ENCODE assay signal across 11 cellular contexts in the genomic region with DNA sequence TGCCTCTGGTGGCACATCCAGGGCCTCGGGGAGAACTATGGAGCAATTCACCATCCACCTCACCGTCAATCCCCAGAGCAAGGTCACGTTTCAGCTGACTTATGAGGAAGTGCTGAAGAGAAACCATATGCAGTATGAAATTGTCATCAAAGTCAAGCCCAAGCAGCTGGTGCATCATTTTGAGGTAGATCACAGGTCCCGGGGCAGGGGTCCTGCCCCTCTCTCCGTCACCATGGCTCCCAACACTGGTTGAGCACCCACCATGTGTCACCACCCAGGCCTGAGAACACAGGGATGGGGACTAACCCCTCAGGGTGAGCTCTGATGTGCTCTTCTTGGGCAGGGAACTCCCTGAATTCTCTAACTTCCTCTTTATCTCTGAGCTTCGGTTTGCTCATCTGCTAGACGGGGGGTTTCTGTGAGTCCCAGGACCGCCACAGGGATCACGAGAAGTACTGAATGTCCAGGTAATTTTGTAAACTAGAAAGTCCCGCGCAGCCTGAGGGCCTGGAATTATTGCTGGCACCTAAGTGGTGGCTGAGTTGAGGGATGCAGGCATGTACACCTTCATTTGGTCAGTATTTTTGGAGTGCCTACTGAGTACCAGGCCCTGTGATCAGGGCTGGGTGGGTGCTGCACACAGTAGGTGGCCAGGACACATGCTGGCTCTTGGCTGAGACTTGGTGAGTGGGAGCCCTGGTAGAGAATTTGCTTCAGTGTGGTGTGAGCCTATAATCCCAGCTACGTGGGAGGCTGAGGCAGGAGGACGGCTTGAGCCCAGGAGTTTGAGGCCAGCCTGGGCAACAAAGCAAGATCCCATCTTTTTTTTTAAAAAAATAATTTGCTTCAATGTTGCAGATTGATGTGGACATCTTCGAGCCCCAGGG. TPM values are rescaled to one million over a fixed set of nuclear protein-coding genes. Genes with fewer than 3 reads are reported as not detected.
DNase-seq lines count a peak whose midpoint lies in the region; ATAC-seq, FAIRE-seq and TF ChIP-seq lines count a peak whose summit lies in the region.
"Had no signal": no experiment of that assay in that cellular context is flagged by ENCODE, and none has a peak within 500 bp of the region (broad histone marks: within the 10 kb centered on the region; RNA-seq: fewer than 3 reads in every experiment).

No MANE protein-coding gene starts in this region.

- TF ChIP-seq RAD21 in GM12878 (IDR thresholded peaks at IDR 0.05; ENCODE audit: insufficient read depth, low read depth, low read length): no peak

- H3K9ac ChIP-seq in GM12878 (ENCODE audit: control insufficient read depth, insufficient read depth, low read length) (no peak overlapping the region), MM.1S (ENCODE audit: low read length) (no peak overlapping the region)

- no peak overlapping the region for H3K27ac ChIP-seq in DOHH2 (ENCODE audit: low read depth, low read length)
- H3K27ac ChIP-seq in GM12878 (ENCODE audit: control insufficient read depth, insufficient read depth): peak overlapping the region; percentile 67
- H3K27ac ChIP-seq in suprapubic skin: no peak overlapping the region
- no peak overlapping the region for H3K27ac ChIP-seq in MM.1S (ENCODE audit: low read length)

- CTCF ChIA-PET in GM12878 (lab: Yijun Ruan, JAX): interaction anchor here (0.9 to 2.0 kb wide), 6 partner anchors 10 to 42 kb away, joined by 3 to 7 read pairs (median 4); no protein-coding TSS in a partner anchor

- ATAC-seq in GM19397 (IDR thresholded peaks at IDR 0.05; ENCODE audit: unreplicated experiment): peak; percentile 74
- peak; percentile 78 for ATAC-seq in HG03432 (IDR thresholded peaks at IDR 0.05; ENCODE audit: unreplicated experiment)
- peak; percentile 95 for ATAC-seq in GM12878

- intact Hi-C loops in GM12878 (cut with micrococcal nuclease; ENCODE audit: unreplicated experiment): no loop called here

- RAD21 ChIA-PET in GM12878 (lab: Charles Lee; ENCODE audit: unreplicated experiment): interaction anchor here (0.8 to 1.5 kb wide), 6 partner anchors 9 to 204 kb away, joined by 3 to 5 read pairs (median 4); a partner anchor contains a TSS

- H3K4me1 ChIP-seq in DOHH2 (ENCODE audit: control insufficient read depth, low read length) (peaks cover 10% of the 10 kb centered on the region), GM12878 (ENCODE audit: control insufficient read depth, insufficient read depth, low read length) (peaks cover 11% of the 10 kb centered on the region), suprapubic skin (no peaks in the 10 kb centered on the region), MM.1S (ENCODE audit: low read length) (no peaks in the 10 kb centered on the region)

- H4K20me1 ChIP-seq in DOHH2 (ENCODE audit: control insufficient read depth, insufficient read depth, low read depth, low read length): no peaks in the 10 kb centered on the region
- H4K20me1 ChIP-seq in GM12878 (ENCODE audit: control insufficient read depth, insufficient read depth): no peaks in the 10 kb centered on the region
- no peaks in the 10 kb centered on the region for H4K20me1 ChIP-seq in MM.1S (ENCODE audit: insufficient read depth, low read length)

- TF ChIP-seq CTCF in DOHH2 (IDR thresholded peaks at IDR 0.05; ENCODE audit: low read depth, low read length, poor library complexity, severe bottlenecking) (no peak), GM12878 (IDR thresholded peaks at IDR 0.05 in 2 of 3, conservative IDR thresholded peaks at IDR 0.05 in 1 of 3; ENCODE audit: control insufficient read depth in 2 of 3, extremely low read depth in 1 of 3, insufficient read depth in 1 of 3, low read depth in 3 of 3, low read length in 3 of 3) (no peak), suprapubic skin (IDR thresholded peaks at IDR 0.05) (no peak), MM.1S (IDR thresholded peaks at IDR 0.05; ENCODE audit: low read length) (no peak)

- H3K9me2 ChIP-seq in DOHH2 (replicated peaks; ENCODE audit: control insufficient read depth, low read length) (no peaks in the 10 kb centered on the region), MM.1S (replicated peaks; ENCODE audit: insufficient read depth, low read length) (no peaks in the 10 kb centered on the region)

- H3K9me3 ChIP-seq in DOHH2 (ENCODE audit: control insufficient read depth, insufficient read depth, low read length) (no peaks in the 10 kb centered on the region), GM12878 (replicated peaks; ENCODE audit: control insufficient read depth, insufficient read depth, low read length) (no peaks in the 10 kb centered on the region), suprapubic skin (no peaks in the 10 kb centered on the region), MM.1S (replicated peaks; ENCODE audit: insufficient read depth, low read length) (no peaks in the 10 kb centered on the region)

- H3K4me3 ChIP-seq in DOHH2 (ENCODE audit: low read length) (no peak overlapping the region), GM12878 (no peak overlapping the region), suprapubic skin (no peak overlapping the region), MM.1S (ENCODE audit: low read length) (no peak overlapping the region)

- H3K27me3 ChIP-seq in DOHH2 (ENCODE audit: control insufficient read depth, low read length): peaks cover 11% of the 10 kb centered on the region; the same call in 1 of the 2 replicates
- no peaks in the 10 kb centered on the region; a peak in 1 of 4 replicates for H3K27me3 ChIP-seq in GM12878 (replicated peaks in 1 of 2; ENCODE audit: control insufficient read depth in 2 of 2, insufficient read depth in 2 of 2, low read length in 1 of 2)
- H3K27me3 ChIP-seq in suprapubic skin: peaks cover 3% of the 10 kb centered on the region
- no peaks in the 10 kb centered on the region for H3K27me3 ChIP-seq in MM.1S (replicated peaks; ENCODE audit: insufficient read depth, low read length)

- FAIRE-seq in GM12878 (lab: Jason Lieb, UNC): peak; percentile 80
- FAIRE-seq: H1 had no signal

- 29% methylated on average over 14 of the region's 14 CpGs for WGBS in GM12878 (ENCODE audit: insufficient coverage, insufficient replicate concordance, low lambda C conversion rate, missing lambda C conversion rate)
- WGBS in suprapubic skin: 76% methylated on average over 14 of the region's 14 CpGs

- peak; percentile 41 for DNase-seq in GM12878 (ENCODE audit: low read depth, low spot score)
- no peak for DNase-seq in suprapubic skin (ENCODE audit: low spot score in 2 of 2)
- DNase-seq in C1 segment of cervical spinal cord (lab: John Stamatoyannopoulos, UW): no peak
- no peak for DNase-seq in MM.1S
- no peak for DNase-seq in DMS153 treated with DMSO at 0.1 percent for 48 hours (lab: John Stamatoyannopoulos, UW; ENCODE audit: unreplicated experiment)
- DNase-seq: Calu3, NCI-H1694 had no signal

- POLR2A ChIA-PET in GM12878 (lab: Charles Lee): interaction anchor here (0.6 to 1.3 kb wide), 4 partner anchors 9 to 243 kb away, joined by 3 to 15 read pairs (median 3); a partner anchor contains a TSS

- H3K4me2 ChIP-seq in DOHH2 (ENCODE audit: low read length) (peak overlapping the region; percentile 32), GM12878 (ENCODE audit: control insufficient read depth, insufficient read depth) (peak overlapping the region; percentile 15), MM.1S (ENCODE audit: low read depth, low read length) (no peak overlapping the region)

- no peaks in the 10 kb centered on the region; the same call in 1 of the 2 replicates for H3F3A ChIP-seq in DOHH2 (ENCODE audit: control insufficient read depth, insufficient read depth)
- no peaks in the 10 kb centered on the region for H3F3A ChIP-seq in MM.1S (ENCODE audit: insufficient read depth, low read length)

- in situ Hi-C loops in GM12878 (cut with MboI): no loop called here

- TF ChIP-seq POLR2A in GM12878 (IDR thresholded peaks at IDR 0.05; ENCODE audit: low read depth, low read length) (peak; percentile 46), suprapubic skin (IDR thresholded peaks at IDR 0.05) (no peak)

- TF ChIP-seq EP300 in GM12878 (IDR thresholded peaks at IDR 0.05; ENCODE audit: borderline replicate concordance in 1 of 2, control insufficient read depth in 1 of 2, low read depth in 2 of 2, low read length in 2 of 2) (no peak), suprapubic skin (IDR thresholded peaks at IDR 0.05) (no peak)

- H3K36me3 ChIP-seq in DOHH2 (ENCODE audit: control insufficient read depth, low read length) (no peaks in the 10 kb centered on the region), GM12878 (ENCODE audit: control insufficient read depth in 2 of 2, insufficient read depth in 2 of 2, low read length in 1 of 2) (no peaks in the 10 kb centered on the region), suprapubic skin (no peaks in the 10 kb centered on the region), MM.1S (replicated peaks; ENCODE audit: insufficient read depth, low read length) (no peaks in the 10 kb centered on the region)

- no TSS peak for BruUV-seq in GM12878 (replicated peaks; lab: Mats Ljungman, UMichigan)

- SMC1A ChIA-PET in GM12878 (lab: Charles Lee; ENCODE audit: uncharacterized antibody, unreplicated experiment): interaction anchor here (0.6 to 1.4 kb wide), 5 partner anchors 9 to 352 kb away, joined by 3 read pairs; a partner anchor contains a TSS

- H3K79me2 ChIP-seq in DOHH2 (ENCODE audit: control insufficient read depth, low read length) (no peaks in the 10 kb centered on the region), GM12878 (ENCODE audit: control insufficient read depth, insufficient read depth, low read length) (no peaks in the 10 kb centered on the region), MM.1S (ENCODE audit: low read length) (no peaks in the 10 kb centered on the region)

- peak overlapping the region; percentile 92 for H2AFZ ChIP-seq in GM12878 (ENCODE audit: control insufficient read depth, low read depth, low read length)
- no peak overlapping the region; the same call in 1 of the 2 replicates for H2AFZ ChIP-seq in MM.1S (ENCODE audit: low read length)

RNA-seq across cellular contexts. Expression of a gene that starts 2.3 kb away (rescaled TPM):
- total RNA-seq in GM12878 (2013; cell fraction: nucleolus; rRNA removed): 1.7 and 2.9 TPM in 2 replicates
- total RNA-seq in GM12878 (2014; rRNA removed): not detected in 2 replicates
- total RNA-seq in GM12878 (2014; rRNA removed; fragmentation: Illumina TruSeq; extraction: Trizol): not detected in 2 replicates
- total RNA-seq in GM12878 (2021): 0.16 and 0.33 TPM in 2 replicates
- polyA plus RNA-seq in GM12878 (2011; ENCODE audit: low read depth): not detected
- 0.30 and 0.64 TPM in 2 replicates for polyA plus RNA-seq in GM12878 (2011; rRNA removed)
- 0.27 and 0.53 TPM in 2 replicates for polyA plus RNA-seq in GM12878 (2011; cell fraction: cytosol; rRNA removed)
- 2.0 and 5.1 TPM in 2 replicates for polyA plus RNA-seq in GM12878 (2011; cell fraction: nucleus; rRNA removed)
- polyA plus RNA-seq in GM12878 (2012): 0.34 and 0.48 TPM in 2 replicates
- polyA plus RNA-seq in GM12878 (2014; fragmentation: Illumina TruSeq; extraction: Trizol): not detected in 2 replicates
- not detected for polyA plus RNA-seq in GM12878 (2014; fragmentation: Nextera tagmentation; extraction: Ambion mirVana)
- 0.43 and 0.44 TPM in 2 replicates for polyA plus RNA-seq in GM12878 (2014; rRNA removed)
- not detected for polyA plus RNA-seq in GM12878 (2016; fragmentation: Nextera tagmentation; extraction: Ambion mirVana)
- 0.44 and 4.5 TPM in 2 replicates for polyA minus RNA-seq in GM12878 (2011; rRNA and poly(A)+ RNA removed)
- polyA minus RNA-seq in GM12878 (2011; cell fraction: cytosol; rRNA and poly(A)+ RNA removed): not detected in 2 replicates
- polyA minus RNA-seq in GM12878 (2011; cell fraction: nucleus; rRNA and poly(A)+ RNA removed): 0.29 and 1.6 TPM in 2 replicates
- 1 to 10 TPM in 1 of 4 donors, not detected in 3; 1.5 TPM for total RNA-seq in suprapubic skin
- total RNA-seq: H1 had no signal
- polyA plus RNA-seq: H1 had no signal

RNA-seq across cellular contexts. Expression of a gene that starts 8.9 kb away (rescaled TPM):
- 41.1 and 42.4 TPM in 2 replicates for total RNA-seq in GM12878 (2013; cell fraction: nucleolus; rRNA removed)
- total RNA-seq in GM12878 (2014; rRNA removed) (23.5 and 29.1 TPM in 2 replicates), GM12878 (2014; rRNA removed; fragmentation: Illumina TruSeq; extraction: Trizol) (24.4 and 24.8 TPM in 2 replicates), GM12878 (2021) (22.7 and 22.9 TPM in 2 replicates), suprapubic skin (10 to 100 TPM; 12.3 to 20.6 (median 15.5) TPM)
- polyA plus RNA-seq in GM12878 (2011; ENCODE audit: low read depth): 4.0 TPM
- polyA plus RNA-seq in GM12878 (2011; rRNA removed) (17.2 TPM in 2 replicates), GM12878 (2014; fragmentation: Illumina TruSeq; extraction: Trizol) (15.9 and 19.1 TPM in 2 replicates), GM12878 (2014; fragmentation: Nextera tagmentation; extraction: Ambion mirVana) (1 to 10 TPM; 7.0 to 8.8 TPM), GM12878 (2014; rRNA removed) (11.4 and 12.5 TPM in 2 replicates), GM12878 (2016; fragmentation: Nextera tagmentation; extraction: Ambion mirVana) (10 to 100 TPM; 15.1 to 15.6 TPM)
- 11.1 and 11.5 TPM in 2 replicates for polyA plus RNA-seq in GM12878 (2011; cell fraction: cytosol; rRNA removed)
- 9.8 and 10.6 TPM in 2 replicates for polyA plus RNA-seq in GM12878 (2011; cell fraction: nucleus; rRNA removed)
- 6.5 and 7.4 TPM in 2 replicates for polyA plus RNA-seq in GM12878 (2012)
- polyA minus RNA-seq in GM12878 (2011; rRNA and poly(A)+ RNA removed): 18.1 and 26.6 TPM in 2 replicates
- 8.8 and 12.8 TPM in 2 replicates for polyA minus RNA-seq in GM12878 (2011; cell fraction: cytosol; rRNA and poly(A)+ RNA removed)
- polyA minus RNA-seq in GM12878 (2011; cell fraction: nucleus; rRNA and poly(A)+ RNA removed): 9.9 and 12.1 TPM in 2 replicates

RNA-seq across cellular contexts. Expression of a gene that starts 14.9 kb away (rescaled TPM):
- not detected in 2 replicates for total RNA-seq in GM12878 (2013; cell fraction: nucleolus; rRNA removed)
- 0.17 TPM in 1 of 2 replicates, not detected in the other for total RNA-seq in GM12878 (2014; rRNA removed)
- total RNA-seq in GM12878 (2014; rRNA removed; fragmentation: Illumina TruSeq; extraction: Trizol): not detected in 2 replicates
- 0.15 and 0.27 TPM in 2 replicates for total RNA-seq in GM12878 (2021)
- polyA plus RNA-seq in GM12878 (2011; ENCODE audit: low read depth): not detected
- not detected in 2 replicates for polyA plus RNA-seq in GM12878 (2011; rRNA removed)
- not detected in 2 replicates for polyA plus RNA-seq in GM12878 (2011; cell fraction: cytosol; rRNA removed)
- polyA plus RNA-seq in GM12878 (2011; cell fraction: nucleus; rRNA removed): 0.12 and 0.39 TPM in 2 replicates
- polyA plus RNA-seq in GM12878 (2012): 0.25 TPM in 1 of 2 replicates, not detected in the other
- polyA plus RNA-seq in GM12878 (2014; fragmentation: Illumina TruSeq; extraction: Trizol): 0.07 TPM in 1 of 2 replicates, not detected in the other
- polyA plus RNA-seq in GM12878 (2014; fragmentation: Nextera tagmentation; extraction: Ambion mirVana): not detected
- 0.03 TPM in 1 of 2 replicates, not detected in the other for polyA plus RNA-seq in GM12878 (2014; rRNA removed)
- polyA plus RNA-seq in GM12878 (2016; fragmentation: Nextera tagmentation; extraction: Ambion mirVana): not detected
- polyA minus RNA-seq in GM12878 (2011; rRNA and poly(A)+ RNA removed): not detected in 2 replicates
- polyA minus RNA-seq in GM12878 (2011; cell fraction: cytosol; rRNA and poly(A)+ RNA removed): not detected in 2 replicates
- polyA minus RNA-seq in GM12878 (2011; cell fraction: nucleus; rRNA and poly(A)+ RNA removed): not detected in 2 replicates
- 1 to 10 TPM in 2 of 4 donors, under 1 TPM in 2; 0.18 to 5.6 (median 1.2) TPM for total RNA-seq in suprapubic skin
- total RNA-seq: Calu3, H1 had no signal
- polyA plus RNA-seq: H1 had no signal

RNA-seq across cellular contexts. Expression of a gene that starts 50.8 kb away (rescaled TPM):
- total RNA-seq in GM12878 (2013; cell fraction: nucleolus; rRNA removed): 4.1 and 7.5 TPM in 2 replicates
- 1.4 and 2.2 TPM in 2 replicates for total RNA-seq in GM12878 (2014; rRNA removed)
- 1.6 and 1.8 TPM in 2 replicates for total RNA-seq in GM12878 (2014; rRNA removed; fragmentation: Illumina TruSeq; extraction: Trizol)
- total RNA-seq in GM12878 (2021): 3.9 and 5.4 TPM in 2 replicates
- 0.85 TPM for polyA plus RNA-seq in GM12878 (2011; ENCODE audit: low read depth)
- polyA plus RNA-seq in GM12878 (2011; rRNA removed): 0.71 and 1.3 TPM in 2 replicates
- polyA plus RNA-seq in GM12878 (2011; cell fraction: cytosol; rRNA removed): 0.42 and 0.67 TPM in 2 replicates
- 12.6 and 13.1 TPM in 2 replicates for polyA plus RNA-seq in GM12878 (2011; cell fraction: nucleus; rRNA removed)
- polyA plus RNA-seq in GM12878 (2012): 1.2 and 2.8 TPM in 2 replicates
- 1.2 and 3.1 TPM in 2 replicates for polyA plus RNA-seq in GM12878 (2014; fragmentation: Illumina TruSeq; extraction: Trizol)
- 1 to 10 TPM in 1 of 2 experiments, under 1 TPM in 1; 0.69 to 1.2 TPM for polyA plus RNA-seq in GM12878 (2014; fragmentation: Nextera tagmentation; extraction: Ambion mirVana)
- 3.8 and 4.1 TPM in 2 replicates for polyA plus RNA-seq in GM12878 (2014; rRNA removed)
- 1 to 10 TPM in 1 of 2 experiments, under 1 TPM in 1; 0.64 to 1.3 TPM for polyA plus RNA-seq in GM12878 (2016; fragmentation: Nextera tagmentation; extraction: Ambion mirVana)
- polyA minus RNA-seq in GM12878 (2011; rRNA and poly(A)+ RNA removed): 2.2 and 2.6 TPM in 2 replicates
- 3.0 TPM in 1 of 2 replicates, not detected in the other for polyA minus RNA-seq in GM12878 (2011; cell fraction: cytosol; rRNA and poly(A)+ RNA removed)
- 2.5 and 7.2 TPM in 2 replicates for polyA minus RNA-seq in GM12878 (2011; cell fraction: nucleus; rRNA and poly(A)+ RNA removed)
- total RNA-seq in suprapubic skin: 10 to 100 TPM in 1 of 4 donors, 1 to 10 TPM in 3; 2.1 to 12.2 (median 4.6) TPM

RNA-seq across cellular contexts. Expression of a gene that starts 55.2 kb away (rescaled TPM):
- 1.2 TPM in 1 of 2 replicates, not detected in the other for total RNA-seq in GM12878 (2013; cell fraction: nucleolus; rRNA removed)
- 1.1 and 2.5 TPM in 2 replicates for total RNA-seq in GM12878 (2014; rRNA removed)
- total RNA-seq in GM12878 (2014; rRNA removed; fragmentation: Illumina TruSeq; extraction: Trizol): 1.0 TPM in 2 replicates
- total RNA-seq in GM12878 (2021): 0.51 and 1.2 TPM in 2 replicates
- polyA plus RNA-seq in GM12878 (2011; ENCODE audit: low read depth): 1.7 TPM
- 0.35 TPM in 1 of 2 replicates, not detected in the other for polyA plus RNA-seq in GM12878 (2011; rRNA removed)
- polyA plus RNA-seq in GM12878 (2011; cell fraction: cytosol; rRNA removed): 0.70 and 1.8 TPM in 2 replicates
- polyA plus RNA-seq in GM12878 (2011; cell fraction: nucleus; rRNA removed): 18.4 and 19.6 TPM in 2 replicates
- polyA plus RNA-seq in GM12878 (2012): 1.1 and 1.4 TPM in 2 replicates
- 0.57 and 2.5 TPM in 2 replicates for polyA plus RNA-seq in GM12878 (2014; fragmentation: Illumina TruSeq; extraction: Trizol)
- polyA plus RNA-seq in GM12878 (2014; fragmentation: Nextera tagmentation; extraction: Ambion mirVana): 1 to 10 TPM; 1.3 TPM
- 1.7 and 4.5 TPM in 2 replicates for polyA plus RNA-seq in GM12878 (2014; rRNA removed)
- not detected for polyA plus RNA-seq in GM12878 (2016; fragmentation: Nextera tagmentation; extraction: Ambion mirVana)
- 0.46 TPM in 1 of 2 replicates, not detected in the other for polyA minus RNA-seq in GM12878 (2011; rRNA and poly(A)+ RNA removed)
- not detected in 2 replicates for polyA minus RNA-seq in GM12878 (2011; cell fraction: cytosol; rRNA and poly(A)+ RNA removed)
- polyA minus RNA-seq in GM12878 (2011; cell fraction: nucleus; rRNA and poly(A)+ RNA removed): 0.97 and 1.7 TPM in 2 replicates
- total RNA-seq in suprapubic skin: 10 to 100 TPM in 2 of 4 donors, 1 to 10 TPM in 2; 1.6 to 14.5 (median 8.3) TPM
